ENCODE assay signal across 10 cellular contexts in the genomic region with DNA sequence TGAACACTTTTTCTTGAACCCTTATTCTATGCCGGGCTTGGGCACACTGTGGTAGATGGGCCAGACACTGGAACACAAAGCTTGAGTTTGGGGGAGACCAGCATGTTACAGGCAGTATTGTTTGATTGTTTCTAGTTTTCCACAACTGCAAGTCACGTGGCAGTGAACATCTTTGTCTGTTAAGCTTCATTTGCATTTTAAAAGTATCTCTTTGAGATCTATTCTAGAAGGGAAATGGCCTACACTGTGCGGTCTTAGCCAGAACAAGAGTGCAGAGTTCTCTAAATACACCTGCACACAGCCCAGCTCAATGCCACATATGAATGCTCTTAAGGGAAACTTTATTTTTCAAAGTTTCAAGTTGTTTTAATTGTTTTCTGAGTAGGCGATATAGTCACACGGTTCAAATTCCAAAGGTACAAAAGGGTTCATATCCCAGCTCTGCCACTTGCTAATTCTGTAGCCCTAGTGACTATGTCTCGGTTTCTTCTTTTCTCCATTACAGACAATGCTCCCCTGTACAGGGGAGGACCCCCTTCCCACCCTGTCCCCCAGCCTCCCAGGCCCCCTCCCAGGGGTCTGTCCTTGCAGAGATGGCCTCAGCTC. TPM values are rescaled to one million over a fixed set of nuclear protein-coding genes. Genes with fewer than 3 reads are reported as not detected.
DNase-seq lines count a peak whose midpoint lies in the region; ATAC-seq, FAIRE-seq and TF ChIP-seq lines count a peak whose summit lies in the region.
"Had no signal": no experiment of that assay in that cellular context is flagged by ENCODE, and none has a peak within 500 bp of the region (broad histone marks: within the 10 kb centered on the region; RNA-seq: fewer than 3 reads in every experiment).

No MANE protein-coding gene starts in this region.

- DNase-seq in HAP-1 (ENCODE audit: low spot score in 2 of 2) (peak; percentile 58 to 91), small intestine (peak; percentile 60), RCC 7860 (ENCODE audit: low spot score) (no peak), breast epithelium (ENCODE audit: low spot score in 2 of 2) (no peak)
- peak; percentile 73 for DNase-seq in Jurkat, Clone E6-1 (ENCODE audit: low read depth, low spot score)
- DNase-seq in stimulated activated CD4-positive, alpha-beta T cell treated with anti-CD3 and anti-CD28 coated beads, Interleukin-4, amount 100 ng/mL, for 1 hour: no peak
- no peak for DNase-seq in activated T-cell treated with anti-CD3 and anti-CD28 coated beads, Interleukin-2, amount 50 U/mL, for 1 hour
- DNase-seq: Karpas-422 had no signal

- H3K9me3 ChIP-seq in HAP-1 (no peaks in the 10 kb centered on the region; the same call in 1 of the 2 replicates), small intestine (ENCODE audit: control insufficient read depth, low read depth) (no peaks in the 10 kb centered on the region), breast epithelium (no peaks in the 10 kb centered on the region)
- H3K9me3 ChIP-seq: left lung had no signal

- no peak for TF ChIP-seq POLR2A in breast epithelium (IDR thresholded peaks at IDR 0.05)

- 30 to 61% (median 47%) methylated on average over 6 of the region's 6 CpGs for WGBS in small intestine, 3 donors

- H3K27ac ChIP-seq in small intestine (ENCODE audit: low read depth in 1 of 2, low read length in 1 of 2) (peak overlapping the region in 1 of 2 donors; percentile 82), breast epithelium (no peak overlapping the region)

- TF ChIP-seq CTCF in breast epithelium (IDR thresholded peaks at IDR 0.05): no peak

- intact Hi-C loops in breast epithelium (cut with DNase I; ENCODE audit: low total_unique reads): no loop called here

- H3K27me3 ChIP-seq in HAP-1 (ENCODE audit: low read depth) (no peaks in the 10 kb centered on the region), small intestine (ENCODE audit: control insufficient read depth in 2 of 2, insufficient read depth in 2 of 2, low read length in 2 of 2) (no peaks in the 10 kb centered on the region), breast epithelium (no peaks in the 10 kb centered on the region)
- H3K27me3 ChIP-seq: left lung had no signal

- H3K36me3 ChIP-seq in HAP-1 (replicated peaks): no peaks in the 10 kb centered on the region; the same call in 1 of the 2 replicates
- H3K36me3 ChIP-seq in small intestine (ENCODE audit: control insufficient read depth in 2 of 2, insufficient read depth in 2 of 2, low read length in 2 of 2): no peaks in the 10 kb centered on the region
- no peaks in the 10 kb centered on the region for H3K36me3 ChIP-seq in breast epithelium
- H3K36me3 ChIP-seq: left lung had no signal

- H3K4me3 ChIP-seq in HAP-1 (no peak overlapping the region), small intestine (ENCODE audit: low read depth in 1 of 2, low read length in 2 of 2) (no peak overlapping the region), breast epithelium (no peak overlapping the region)
- no peak overlapping the region for H3K4me3 ChIP-seq in Jurkat, Clone E6-1 (ENCODE audit: low read length)
- H3K4me3 ChIP-seq: left lung had no signal

- FAIRE-seq in small intestine (lab: Jason Lieb, UNC) (no peak), RCC 7860 (lab: Jason Lieb, UNC) (no peak)

- in situ Hi-C loops in HAP-1 (cut with MboI; ENCODE audit: low sequenced_read_pairs): no loop called here

- peaks cover 19% of the 10 kb centered on the region for H3K4me1 ChIP-seq in HAP-1
- H3K4me1 ChIP-seq in small intestine (ENCODE audit: control insufficient read depth in 2 of 2, insufficient read depth in 1 of 2, low read depth in 1 of 2, low read length in 1 of 2): peaks cover 17 to 28% of the 10 kb centered on the region in 2 donors
- H3K4me1 ChIP-seq in breast epithelium: peaks cover 0 to 13% of the 10 kb centered on the region in 2 donors

- peak; percentile 64 for ATAC-seq in GM18873 (IDR thresholded peaks at IDR 0.05; ENCODE audit: low FRiP score, unreplicated experiment)
- ATAC-seq: left lung had no signal

RNA-seq across cellular contexts. Expression of gene RIN3, which starts 24.9 kb away (rescaled TPM):
- polyA plus RNA-seq in Jurkat, Clone E6-1 (2012; ENCODE audit: insufficient read depth, insufficient read length): 6.3 TPM
- polyA plus RNA-seq in small intestine: 10 to 100 TPM in 1 of 3 donors, 1 to 10 TPM in 2; 1.8 to 14.7 (median 9.5) TPM
- total RNA-seq in breast epithelium: 10 to 100 TPM; 10.7 to 19.7 (median 12.1) TPM

Comparison
In these comparisons a context has a peak if more than half of its experiments do, and no peak if none do; other contexts are left out.
1. DNase-seq: peak in HAP-1 (2 of 2), Jurkat, Clone E6-1 (single experiment) and small intestine (single experiment); none in RCC 7860 (single experiment), stimulated activated CD4-positive, alpha-beta T cell treated with anti-CD3 and anti-CD28 coated beads, Interleukin-4, amount 100 ng/mL, for 1 hour (single experiment), activated T-cell treated with anti-CD3 and anti-CD28 coated beads, Interleukin-2, amount 50 U/mL, for 1 hour (single experiment) and breast epithelium (0 of 2).